ENCODE assay signal across 31 cellular contexts in the genomic region with DNA sequence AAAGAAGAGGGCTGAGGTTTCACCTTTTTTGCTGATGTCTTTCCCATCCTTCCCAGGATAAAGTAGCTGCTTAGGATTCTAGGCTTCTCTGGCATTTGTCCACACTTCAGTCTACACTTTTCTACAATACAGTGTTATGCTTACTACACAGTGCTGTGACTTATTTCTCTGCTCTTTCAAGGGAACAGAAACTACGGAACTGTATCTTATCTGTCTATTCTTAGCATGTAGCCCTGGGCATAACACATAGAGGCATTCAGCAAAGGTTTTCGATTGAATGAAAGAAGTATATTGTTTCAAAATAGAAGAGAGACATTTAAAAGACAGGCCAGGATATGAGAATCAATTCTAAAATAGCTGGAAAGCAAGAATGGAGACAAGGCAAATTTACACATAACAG.
DNase-seq lines count a peak whose midpoint lies in the region; ATAC-seq and TF ChIP-seq lines count a peak whose summit lies in the region.
"Had no signal": no experiment of that assay in that cellular context is flagged by ENCODE, and none has a peak within 500 bp of the region (broad histone marks: within the 10 kb centered on the region; RNA-seq: fewer than 3 reads in every experiment).

No MANE protein-coding gene starts in this region.

- DNase-seq in heart left ventricle (no peak), right atrium auricular region (ENCODE audit: low spot score) (no peak), SK-N-MC (ENCODE audit: low read depth, low spot score) (no peak), epidermal melanocyte (ENCODE audit: insufficient read length, low spot score) (peak; percentile 34), testis (no peak), natural killer cell (no peak)
- no peak for DNase-seq in activated naive CD4-positive, alpha-beta T cell treated with anti-CD3 and anti-CD28 coated beads, Interleukin-2, amount 50 U/mL, for 72 hours (ENCODE audit: low spot score in 2 of 2)
- DNase-seq: AML-193; C1 segment of cervical spinal cord; CD8-positive, alpha-beta T cell; DMS153; DND-41; HCEC 1CT; MM.1S; NCI-H1048; NCI-H1417; NCI-H1694; NCI-H2029 treated with DMSO at 0.1 percent for 48 hours; NCI-H446 treated with DMSO at 0.1 percent for 48 hours; NCI-H526; NK-92 treated with Interleukin-12 subunit alpha and Interleukin-12 subunit beta, amount 100 ng/mL, for 24 hours; PC-9; RPMI8226; SHP77 treated with DMSO at 0.1 percent for 48 hours; SK-N-SH; SW 1271 had no signal

- WGBS in heart left ventricle, 4 donors, result 35 to 50% (median 44%) methylated on average over 2 of the region's 2 CpGs
- 67 to 75% methylated on average over 2 of the region's 2 CpGs for WGBS in testis, 2 donors

- peaks cover 0 to 14% (median 0%) of the 10 kb centered on the region in 12 donors for H3K4me1 ChIP-seq in heart left ventricle
- H3K4me1 ChIP-seq in right atrium auricular region, result peaks cover 0 to 3% of the 10 kb centered on the region in 2 donors
- no peaks in the 10 kb centered on the region for H3K4me1 ChIP-seq in testis

- H3K27me3 Mint-ChIP-seq in natural killer cell (ENCODE audit: low read depth in 2 of 2), result no peaks in the 10 kb centered on the region
- H3K27me3 Mint-ChIP-seq: IgD-negative memory B cell had no signal

- no peak overlapping the region for H3K9ac ChIP-seq in SK-N-MC (ENCODE audit: insufficient read length)
- H3K9ac ChIP-seq: KMS-11, SK-N-SH had no signal

- intact Hi-C loops in heart left ventricle (cut with DNase I), result no loop called here
- intact Hi-C loops in testis (cut with DNase I; ENCODE audit: low total_unique reads), result no loop called here
- intact Hi-C loops in natural killer cell (cut with micrococcal nuclease), result no loop called here

- no peaks in the 10 kb centered on the region for H3K9me3 ChIP-seq in heart left ventricle
- no peaks in the 10 kb centered on the region for H3K9me3 ChIP-seq in right atrium auricular region
- no peaks in the 10 kb centered on the region for H3K9me3 ChIP-seq in SK-N-MC (ENCODE audit: low read depth, low read length)
- no peaks in the 10 kb centered on the region for H3K9me3 ChIP-seq in testis
- H3K9me3 ChIP-seq: A549, SK-N-SH had no signal

- H3K27me3 ChIP-seq in heart left ventricle, result no peaks in the 10 kb centered on the region
- no peaks in the 10 kb centered on the region for H3K27me3 ChIP-seq in right atrium auricular region
- H3K27me3 ChIP-seq in testis, result no peaks in the 10 kb centered on the region

- TF ChIP-seq POLR2A in heart left ventricle (IDR thresholded peaks at IDR 0.05) (no peak), testis (IDR thresholded peaks at IDR 0.05) (no peak)

- H3K4me1 Mint-ChIP-seq in natural killer cell, result peaks cover 0 to 5% of the 10 kb centered on the region in 2 donors

- H3K9me3 Mint-ChIP-seq in activated naive CD4-positive, alpha-beta T cell treated with anti-CD3 and anti-CD28 coated beads, Interleukin-2, amount 50 U/mL, for 72 hours, result no peaks in the 10 kb centered on the region
- H3K9me3 Mint-ChIP-seq in natural killer cell, result no peaks in the 10 kb centered on the region
- H3K9me3 Mint-ChIP-seq: CD8-positive, alpha-beta T cell; IgD-negative memory B cell had no signal

- H3K4me3 ChIP-seq in heart left ventricle, result no peak overlapping the region
- no peak overlapping the region for H3K4me3 ChIP-seq in right atrium auricular region
- no peak overlapping the region for H3K4me3 ChIP-seq in SK-N-MC
- no peak overlapping the region for H3K4me3 ChIP-seq in testis
- H3K4me3 ChIP-seq: A549, PC-9 had no signal

- peaks cover 0 to 6% of the 10 kb centered on the region in 2 donors for H3K36me3 Mint-ChIP-seq in activated naive CD4-positive, alpha-beta T cell treated with anti-CD3 and anti-CD28 coated beads, Interleukin-2, amount 50 U/mL, for 72 hours
- peaks cover 12% of the 10 kb centered on the region for H3K36me3 Mint-ChIP-seq in natural killer cell

- H3K36me3 ChIP-seq in heart left ventricle (peaks cover 0 to 100% (median 87%) of the 10 kb centered on the region in 9 donors), right atrium auricular region (peaks cover 34% of the 10 kb centered on the region), SK-N-MC (ENCODE audit: insufficient read depth, low read length) (peaks cover 58% of the 10 kb centered on the region), testis (ENCODE audit: low read depth, missing control alignments) (no peaks in the 10 kb centered on the region)

- H3K27ac Mint-ChIP-seq in activated naive CD4-positive, alpha-beta T cell treated with anti-CD3 and anti-CD28 coated beads, Interleukin-2, amount 50 U/mL, for 72 hours, result no peak overlapping the region
- peak overlapping the region in 1 of 2 donors; percentile 24 for H3K27ac Mint-ChIP-seq in natural killer cell
- H3K27ac Mint-ChIP-seq: CD8-positive, alpha-beta T cell; IgD-negative memory B cell had no signal

- TF ChIP-seq CTCF in heart left ventricle (IDR thresholded peaks at IDR 0.05), result no peak
- TF ChIP-seq CTCF in right atrium auricular region (IDR thresholded peaks at IDR 0.05), result no peak
- TF ChIP-seq CTCF in testis (IDR thresholded peaks at IDR 0.05), result no peak
- no peak for TF ChIP-seq CTCF in natural killer cell (IDR thresholded peaks at IDR 0.05)

- peak overlapping the region in 2 of 12 donors; percentile 9 to 22 for H3K27ac ChIP-seq in heart left ventricle
- H3K27ac ChIP-seq in right atrium auricular region, result no peak overlapping the region
- 0 out of 2 replicates have a peak overlapping the region, but pooled peaks have one; percentile 8 for H3K27ac ChIP-seq in SK-N-MC
- H3K27ac ChIP-seq in testis, result peak overlapping the region; percentile 1 to 6
- H3K27ac ChIP-seq: A549, HL-60, KMS-11, PC-9 had no signal

- no peak overlapping the region for H3K4me3 Mint-ChIP-seq in natural killer cell
- H3K4me3 Mint-ChIP-seq: CD8-positive, alpha-beta T cell; IgD-negative memory B cell had no signal

- ATAC-seq in heart left ventricle (peak; percentile 66 to 87 (median 76)), HG02759 (IDR thresholded peaks at IDR 0.05; ENCODE audit: unreplicated experiment) (no peak), natural killer cell (no peak)
- ATAC-seq in activated naive CD4-positive, alpha-beta T cell treated with anti-CD3 and anti-CD28 coated beads, Interleukin-2, amount 50 U/mL, for 72 hours, result no peak
- ATAC-seq: A549; CD8-positive, alpha-beta T cell had no signal

Comparison
In these comparisons a context has a peak if more than half of its experiments do, and no peak if none do; other contexts are left out.
1. ATAC-seq: peak in heart left ventricle (4 of 4); none in activated naive CD4-positive, alpha-beta T cell treated with anti-CD3 and anti-CD28 coated beads, Interleukin-2, amount 50 U/mL, for 72 hours (0 of 2), HG02759 (single experiment) and natural killer cell (0 of 3).
2. H3K27ac ChIP-seq: peak in SK-N-MC (single experiment) and testis (2 of 2); none in right atrium auricular region (0 of 2).